28 cellular contexts compared by ENCODE assay signal in genomic region chr2:215767625-215768024, GRCh38.
"Had no signal": no experiment of that assay in that cellular context is flagged by ENCODE, and none has a peak within 500 bp of the region (broad histone marks: within the 10 kb centered on the region; RNA-seq: fewer than 3 reads in every experiment).

No MANE protein-coding gene starts in this region.

- H3K27ac ChIP-seq: colonic mucosa, coronary artery, dorsolateral prefrontal cortex, epithelial cell of prostate, esophagus muscularis mucosa, esophagus squamous epithelium, foreskin keratinocyte, gastrocnemius medialis, gastroesophageal sphincter, heart right ventricle had no signal

- FAIRE-seq: colon, endometrium, endothelial cell of umbilical vein, frontal cortex had no signal

- H3K36me3 ChIP-seq: colonic mucosa, esophagus muscularis mucosa, esophagus squamous epithelium, gastrocnemius medialis, gastroesophageal sphincter, heart left ventricle, heart right ventricle had no signal

- H3K9me3 ChIP-seq: colonic mucosa, esophagus squamous epithelium, gastrocnemius medialis had no signal

- H3K4me1 ChIP-seq: colonic mucosa, esophagus squamous epithelium, foreskin keratinocyte, gastrocnemius medialis had no signal

- DNase-seq: colonic mucosa; cortex of kidney; dermis blood vessel endothelial cell; dorsolateral prefrontal cortex; effector CD4-positive, alpha-beta T cell; effector CD8-positive, alpha-beta T cell; effector memory CD4-positive, alpha-beta T cell; effector memory CD8-positive, alpha-beta T cell; endodermal cell; erythroblast; esophagus squamous epithelium; foreskin fibroblast; foreskin keratinocyte; foreskin melanocyte; gastrocnemius medialis; glutamatergic neuron; head of caudate nucleus; heart left ventricle; heart right ventricle had no signal

- H3K4me3 ChIP-seq: colonic mucosa, coronary artery, dorsolateral prefrontal cortex, esophagus muscularis mucosa, esophagus squamous epithelium, gastrocnemius medialis, gastroesophageal sphincter, heart left ventricle, heart right ventricle had no signal

- H3K27me3 ChIP-seq: colonic mucosa, esophagus muscularis mucosa, esophagus squamous epithelium, foreskin keratinocyte, gastrocnemius medialis, gastroesophageal sphincter, heart left ventricle, heart right ventricle had no signal

- ATAC-seq: effector memory CD8-positive, alpha-beta T cell; esophagus mucosa; foreskin keratinocyte; gastrocnemius medialis; gastroesophageal sphincter; heart left ventricle; heart right ventricle had no signal
